In genomic region chr10:70565556-70566514, GRCh38 we compare ENCODE assay signal across 26 cellular contexts. TPM values are rescaled to one million over a fixed set of nuclear protein-coding genes. Genes with fewer than 3 reads are reported as not detected.
A peak's percentile ranks its signal among the peaks of the same experiment; 100 is the strongest.
DNase-seq lines count a peak whose midpoint lies in the region; ATAC-seq, FAIRE-seq and TF ChIP-seq lines count a peak whose summit lies in the region.
"Had no signal": no experiment of that assay in that cellular context is flagged by ENCODE, and none has a peak within 500 bp of the region (broad histone marks: within the 10 kb centered on the region; RNA-seq: fewer than 3 reads in every experiment).

No MANE protein-coding gene starts in this region.

- CTCF ChIA-PET in T-cell (lab: Charles Lee): no interaction called here
- CTCF ChIA-PET in mammary epithelial cell (lab: Charles Lee; ENCODE audit: low non-redundant PET): no interaction called here

- H3K9ac ChIP-seq in OCI-LY1 (ENCODE audit: low read length): peak overlapping the region; percentile 7; the same call in 1 of the 2 replicates
- no peak overlapping the region for H3K9ac ChIP-seq in kidney (ENCODE audit: low read length in 2 of 2)
- H3K9ac ChIP-seq in mammary epithelial cell (ENCODE audit: insufficient read depth, low read length): no peak overlapping the region
- H3K9ac ChIP-seq: GM23248 had no signal

- H3F3A ChIP-seq in OCI-LY1 (ENCODE audit: insufficient read depth, low read length): no peaks in the 10 kb centered on the region

- peaks cover 63% of the 10 kb centered on the region; the same call in 1 of the 2 replicates for H3K36me3 ChIP-seq in OCI-LY1 (ENCODE audit: insufficient read depth, low read length)
- H3K36me3 ChIP-seq in kidney (ENCODE audit: control insufficient read depth in 1 of 2, insufficient read depth in 2 of 2, low read length in 2 of 2): no peaks in the 10 kb centered on the region
- H3K36me3 ChIP-seq in aorta (ENCODE audit: control insufficient read depth in 1 of 2, insufficient read depth in 2 of 2, low read length in 1 of 2): no peaks in the 10 kb centered on the region
- no peaks in the 10 kb centered on the region for H3K36me3 ChIP-seq in thyroid gland
- H3K36me3 ChIP-seq in mammary epithelial cell (ENCODE audit: insufficient read depth, low read length): no peaks in the 10 kb centered on the region
- H3K36me3 ChIP-seq: pancreas, WERI-Rb-1 had no signal

- intact Hi-C loops in natural killer cell (cut with micrococcal nuclease) (no loop called here), kidney (cut with DNase I) (loop anchor here (10.0 kb wide), 1 partner anchor 309 kb away; no protein-coding TSS in a partner anchor), aorta (cut with DNase I) (no loop called here), thyroid gland (cut with DNase I) (no loop called here), mammary epithelial cell (cut with micrococcal nuclease) (no loop called here)

- POLR2A ChIA-PET in T-cell (lab: Charles Lee): no interaction called here

- DNase-seq in natural killer cell treated with Interleukin-12 subunit alpha and Interleukin-12 subunit beta and Interleukin-15 and Interleukin-18, amount 100 ng/mL, for 72 hours (ENCODE audit: low spot score): no peak
- DNase-seq in natural killer cell (no peak), kidney (peak; percentile 56), aorta (peak; percentile 44 to 48), thyroid gland (no peak), T-cell (no peak), mammary epithelial cell (no peak)
- DNase-seq: activated CD4-positive, alpha-beta T cell treated with anti-CD3 and anti-CD28 coated beads, Interleukin-2, amount 50 U/mL, for 4 hours; activated T-cell treated with anti-CD3 and anti-CD28 coated beads, Interleukin-2, amount 50 U/mL, for 24 hours; body of pancreas; DMS79; GM23248; MM.1S; NCI-H774; pancreas; PC-9; SIG-M5; stimulated activated naive B cell treated with anti-CD40 and anti-IgM and Interleukin-4, amounts not matched to agents 10 μg/mL and 1 μg/mL and 100 μg/mL, for 72 hours; WERI-Rb-1 had no signal

- no peak overlapping the region for H3K4me2 ChIP-seq in OCI-LY1 (ENCODE audit: low read length)
- H3K4me2 ChIP-seq in mammary epithelial cell (ENCODE audit: insufficient read depth, low read depth, low read length): no peak overlapping the region
- H3K4me2 ChIP-seq: PC-9 had no signal

- dilution Hi-C loops in mammary epithelial cell (cut with HindIII; ENCODE audit: low sequenced_read_pairs): no loop called here

- 86 to 89% methylated on average over 16 to 18 of the region's 18 CpGs for WGBS in aorta, 2 donors
- 88 to 89% methylated on average over 17 to 18 of the region's 18 CpGs for WGBS in thyroid gland, 2 donors
- WGBS in mammary epithelial cell (ENCODE audit: low coverage, missing lambda C conversion rate): 79% methylated on average over 15 of the region's 18 CpGs

- TF ChIP-seq CTCF in natural killer cell (IDR thresholded peaks at IDR 0.05) (no peak), OCI-LY1 (IDR thresholded peaks at IDR 0.05; ENCODE audit: low read length) (no peak), kidney (IDR thresholded peaks at IDR 0.05; ENCODE audit: borderline replicate concordance, extremely low read depth, insufficient read depth) (no peak), thyroid gland (IDR thresholded peaks at IDR 0.05) (no peak), mammary epithelial cell (conservative IDR thresholded peaks at IDR 0.05 in 1 of 2, IDR thresholded peaks at IDR 0.05 in 1 of 2; ENCODE audit: extremely low read depth in 1 of 2, insufficient read depth in 1 of 2, low read depth in 1 of 2, low read length in 2 of 2) (no peak)

- H3K9me3 ChIP-seq in OCI-LY1 (ENCODE audit: low read length) (no peaks in the 10 kb centered on the region), kidney (ENCODE audit: control insufficient read depth in 1 of 2, low read length in 2 of 2) (no peaks in the 10 kb centered on the region), aorta (ENCODE audit: control insufficient read depth, low read length) (no peaks in the 10 kb centered on the region), thyroid gland (no peaks in the 10 kb centered on the region), mammary epithelial cell (replicated peaks; ENCODE audit: insufficient read depth, low read length) (no peaks in the 10 kb centered on the region)
- H3K9me3 ChIP-seq: body of pancreas, heart left ventricle, pancreas had no signal

- no peak overlapping the region for H3K4me3 Mint-ChIP-seq in natural killer cell treated with Interleukin-12 subunit alpha and Interleukin-12 subunit beta and Interleukin-15 and Interleukin-18, amount 100 ng/mL, for 72 hours
- H3K4me3 Mint-ChIP-seq in natural killer cell (no peak overlapping the region), T-cell (no peak overlapping the region)
- H3K4me3 Mint-ChIP-seq: activated naive CD8-positive, alpha-beta T cell; activated T-cell treated with anti-CD3 and anti-CD28 coated beads, Interleukin-2, amount 50 U/mL, for 24 hours; IgD-negative memory B cell; stimulated activated naive B cell treated with anti-CD40 and anti-IgM and Interleukin-4, amounts not matched to agents 10 μg/mL and 1 μg/mL and 100 μg/mL, for 72 hours had no signal

- H3K79me2 ChIP-seq in OCI-LY1 (ENCODE audit: insufficient read depth, low read length) (no peaks in the 10 kb centered on the region), mammary epithelial cell (ENCODE audit: insufficient read depth, low read length) (no peaks in the 10 kb centered on the region)

- no peaks in the 10 kb centered on the region for H3K9me2 ChIP-seq in OCI-LY1 (ENCODE audit: low read depth, low read length)

- no peak overlapping the region for H3K4me3 ChIP-seq in OCI-LY1 (ENCODE audit: low read depth, low read length, poor library complexity, severe bottlenecking)
- H3K4me3 ChIP-seq in kidney (ENCODE audit: low read length in 2 of 2): no peak overlapping the region
- no peak overlapping the region for H3K4me3 ChIP-seq in aorta (ENCODE audit: low read length in 2 of 2)
- H3K4me3 ChIP-seq in thyroid gland (replicated peaks in 1 of 3): no peak overlapping the region
- no peak overlapping the region for H3K4me3 ChIP-seq in mammary epithelial cell (replicated peaks in 1 of 3; ENCODE audit: insufficient read depth in 1 of 3, low read depth in 2 of 3, low read length in 3 of 3)
- H3K4me3 ChIP-seq: body of pancreas, GM23248, heart left ventricle, pancreas, PC-9 had no signal

- H4K20me1 ChIP-seq in OCI-LY1 (ENCODE audit: insufficient read depth, low read length) (no peaks in the 10 kb centered on the region), mammary epithelial cell (ENCODE audit: insufficient read depth, low read length) (no peaks in the 10 kb centered on the region)

- H3K27me3 ChIP-seq in OCI-LY1 (ENCODE audit: insufficient read depth, low read length) (no peaks in the 10 kb centered on the region), aorta (ENCODE audit: control insufficient read depth in 1 of 2, insufficient read depth in 2 of 2, low read length in 1 of 2) (no peaks in the 10 kb centered on the region), thyroid gland (no peaks in the 10 kb centered on the region), mammary epithelial cell (ENCODE audit: insufficient read depth, low read length) (peaks cover 3% of the 10 kb centered on the region)
- H3K27me3 ChIP-seq: body of pancreas, heart left ventricle, pancreas had no signal

- no peaks in the 10 kb centered on the region for H3K36me3 Mint-ChIP-seq in natural killer cell treated with Interleukin-12 subunit alpha and Interleukin-12 subunit beta and Interleukin-15 and Interleukin-18, amount 100 ng/mL, for 72 hours
- no peaks in the 10 kb centered on the region for H3K36me3 Mint-ChIP-seq in natural killer cell
- no peaks in the 10 kb centered on the region for H3K36me3 Mint-ChIP-seq in T-cell

- peaks cover 40 to 44% of the 10 kb centered on the region in 2 donors for H3K4me1 Mint-ChIP-seq in natural killer cell treated with Interleukin-12 subunit alpha and Interleukin-12 subunit beta and Interleukin-15 and Interleukin-18, amount 100 ng/mL, for 72 hours (ENCODE audit: low read depth in 2 of 2)
- H3K4me1 Mint-ChIP-seq in natural killer cell (peaks cover 33 to 54% of the 10 kb centered on the region in 2 donors), T-cell (peaks cover 4 to 22% (median 13%) of the 10 kb centered on the region in 3 donors)

- peak overlapping the region; percentile 93 for H3K27ac ChIP-seq in OCI-LY1 (ENCODE audit: low read depth, low read length, poor library complexity, severe bottlenecking)
- H3K27ac ChIP-seq in kidney (ENCODE audit: low read depth in 2 of 2, low read length in 2 of 2): no peak overlapping the region
- H3K27ac ChIP-seq in aorta (ENCODE audit: low read depth in 1 of 2, low read length in 2 of 2): no peak overlapping the region
- H3K27ac ChIP-seq in thyroid gland: no peak overlapping the region
- no peak overlapping the region for H3K27ac ChIP-seq in mammary epithelial cell (ENCODE audit: insufficient read depth, low read depth, low read length)
- H3K27ac ChIP-seq: body of pancreas, GM23248, heart left ventricle, pancreas, PC-9, WERI-Rb-1 had no signal

- TF ChIP-seq POLR2A in thyroid gland (IDR thresholded peaks at IDR 0.05): no peak

- no peaks in the 10 kb centered on the region for H3K9me3 Mint-ChIP-seq in natural killer cell treated with Interleukin-12 subunit alpha and Interleukin-12 subunit beta and Interleukin-15 and Interleukin-18, amount 100 ng/mL, for 72 hours
- H3K9me3 Mint-ChIP-seq in natural killer cell (no peaks in the 10 kb centered on the region), T-cell (no peaks in the 10 kb centered on the region)
- H3K9me3 Mint-ChIP-seq: activated T-cell treated with anti-CD3 and anti-CD28 coated beads, Interleukin-2, amount 50 U/mL, for 24 hours; IgD-negative memory B cell; stimulated activated naive B cell treated with anti-CD40 and anti-IgM and Interleukin-4, amounts not matched to agents 10 μg/mL and 1 μg/mL and 100 μg/mL, for 72 hours had no signal

- in situ Hi-C loops in mammary epithelial cell (cut with MboI; ENCODE audit: low sequenced_read_pairs in 2 of 2): no loop called here

- ATAC-seq in natural killer cell treated with Interleukin-12 subunit alpha and Interleukin-12 subunit beta and Interleukin-15 and Interleukin-18, amount 100 ng/mL, for 72 hours: no peak
- ATAC-seq in natural killer cell (no peak), aorta (ENCODE audit: low FRiP score) (no peak), T-cell (replicated peaks in 1 of 4) (no peak)
- ATAC-seq: body of pancreas, pancreas, sciatic nerve had no signal

- no peaks in the 10 kb centered on the region for H3K27me3 Mint-ChIP-seq in natural killer cell treated with Interleukin-12 subunit alpha and Interleukin-12 subunit beta and Interleukin-15 and Interleukin-18, amount 100 ng/mL, for 72 hours
- H3K27me3 Mint-ChIP-seq in natural killer cell (ENCODE audit: low read depth in 2 of 2): no peaks in the 10 kb centered on the region
- no peaks in the 10 kb centered on the region for H3K27me3 Mint-ChIP-seq in T-cell
- H3K27me3 Mint-ChIP-seq: activated naive CD8-positive, alpha-beta T cell; activated T-cell treated with anti-CD3 and anti-CD28 coated beads, Interleukin-2, amount 50 U/mL, for 24 hours; stimulated activated naive B cell treated with anti-CD40 and anti-IgM and Interleukin-4, amounts not matched to agents 10 μg/mL and 1 μg/mL and 100 μg/mL, for 72 hours had no signal

- peak overlapping the region; percentile 21 to 80 for H3K27ac Mint-ChIP-seq in natural killer cell treated with Interleukin-12 subunit alpha and Interleukin-12 subunit beta and Interleukin-15 and Interleukin-18, amount 100 ng/mL, for 72 hours
- peak overlapping the region in 1 of 2 donors; percentile 62 for H3K27ac Mint-ChIP-seq in natural killer cell
- H3K27ac Mint-ChIP-seq in T-cell: no peak overlapping the region
- H3K27ac Mint-ChIP-seq: activated naive CD8-positive, alpha-beta T cell; activated T-cell treated with anti-CD3 and anti-CD28 coated beads, Interleukin-2, amount 50 U/mL, for 24 hours; stimulated activated naive B cell treated with anti-CD40 and anti-IgM and Interleukin-4, amounts not matched to agents 10 μg/mL and 1 μg/mL and 100 μg/mL, for 72 hours had no signal

- BruUV-seq in mammary epithelial cell (replicated peaks; lab: Mats Ljungman, UMichigan): no TSS peak

- no peak for FAIRE-seq in kidney (lab: Jason Lieb, UNC)
- FAIRE-seq: endothelial cell of umbilical vein, GM12892, pancreas had no signal

- no peak overlapping the region for H2AFZ ChIP-seq in OCI-LY1 (ENCODE audit: low read length)
- no peak overlapping the region for H2AFZ ChIP-seq in mammary epithelial cell (ENCODE audit: low read depth, low read length)
- H2AFZ ChIP-seq: GM23248, PC-9 had no signal

- H3K4me1 ChIP-seq in OCI-LY1 (ENCODE audit: insufficient read depth, low read length, severe bottlenecking): peaks cover 30% of the 10 kb centered on the region
- no peaks in the 10 kb centered on the region for H3K4me1 ChIP-seq in kidney (ENCODE audit: control insufficient read depth in 1 of 2, insufficient read depth in 1 of 2, low read depth in 1 of 2, low read length in 2 of 2)
- H3K4me1 ChIP-seq in aorta (ENCODE audit: control insufficient read depth in 1 of 2, insufficient read depth in 2 of 2, low read length in 2 of 2): no peaks in the 10 kb centered on the region
- no peaks in the 10 kb centered on the region for H3K4me1 ChIP-seq in thyroid gland
- H3K4me1 ChIP-seq in mammary epithelial cell (ENCODE audit: insufficient read depth, low read length): no peaks in the 10 kb centered on the region
- H3K4me1 ChIP-seq: body of pancreas, pancreas had no signal

RNA-seq across cellular contexts. Expression of gene PRF1, which starts 36.7 kb away (rescaled TPM):
- total RNA-seq in natural killer cell treated with Interleukin-12 subunit alpha and Interleukin-12 subunit beta and Interleukin-15 and Interleukin-18, amount 100 ng/mL, for 72 hours: 1,000 to 10,000 TPM in 1 of 2 donors, 100 to 1,000 TPM in 1; 497 to 1,157 TPM
- 1,000 to 10,000 TPM; 1,641 to 2,133 (median 1,982) TPM for total RNA-seq in natural killer cell
- total RNA-seq in kidney: 8.8 TPM
- polyA plus RNA-seq in kidney (ENCODE audit: insufficient read depth, low read depth, low replicate concordance): 1.4 TPM
- 1 to 10 TPM; 3.2 to 6.1 TPM for total RNA-seq in aorta
- 1 to 10 TPM; 1.3 to 6.1 TPM for polyA plus RNA-seq in aorta
- total RNA-seq in thyroid gland: 1 to 10 TPM; 1.4 to 3.5 (median 2.9) TPM
- 100 to 1,000 TPM in 1 of 5 donors, 10 to 100 TPM in 4; 32.6 to 146 (median 63.0) TPM for total RNA-seq in T-cell
- not detected for total RNA-seq in mammary epithelial cell
- polyA plus RNA-seq in mammary epithelial cell: 0.07 TPM
- polyA minus RNA-seq in mammary epithelial cell: not detected
- total RNA-seq: endothelial cell of umbilical vein, GM23248, PC-9 had no signal
- polyA plus RNA-seq: endothelial cell of umbilical vein, GM23248 had no signal

Comparison
In these comparisons a context has a peak if more than half of its experiments do, and no peak if none do; other contexts are left out.
1. DNase-seq: peak in kidney (single experiment) and aorta (2 of 2); none in natural killer cell treated with Interleukin-12 subunit alpha and Interleukin-12 subunit beta and Interleukin-15 and Interleukin-18, amount 100 ng/mL, for 72 hours (single experiment), natural killer cell (single experiment), thyroid gland (0 of 2), T-cell (0 of 34) and mammary epithelial cell (single experiment).
2. H3K27ac Mint-ChIP-seq: peak in natural killer cell treated with Interleukin-12 subunit alpha and Interleukin-12 subunit beta and Interleukin-15 and Interleukin-18, amount 100 ng/mL, for 72 hours (2 of 2); none in T-cell (0 of 2).